Comparison of ENCODE assay signal across 10 cellular contexts in genomic region chr2:189336276-189336975, GRCh38.
"Had no signal": no experiment of that assay in that cellular context is flagged by ENCODE, and none has a peak within 500 bp of the region (broad histone marks: within the 10 kb centered on the region; RNA-seq: fewer than 3 reads in every experiment).

No MANE protein-coding gene starts in this region.

- H3K27me3 ChIP-seq: adrenal gland, neural progenitor cell had no signal

- H3K4me3 ChIP-seq: adrenal gland, neural progenitor cell had no signal

- DNase-seq: activated CD4-positive, alpha-beta T cell treated with anti-CD3 and anti-CD28 coated beads, Interleukin-2, amount 10 ng/mL, durations not matched to agents 7 days and 5 days; activated CD4-positive, CD25-positive, alpha-beta regulatory T cell; activated CD8-positive, alpha-beta memory T cell treated with anti-CD3 and anti-CD28 coated beads for 24 hours; activated naive CD4-positive, alpha-beta T cell treated with anti-CD3 and anti-CD28 coated beads, Interleukin-2, amount 10 ng/mL, durations not matched to agents 7 days and 5 days; adrenal gland; stimulated activated CD4-positive, alpha-beta T cell treated with anti-CD3 and anti-CD28 coated beads, Interleukin-1b, Interleukin-23, amount 100 ng/mL, for 48 hours; T-helper 17 cell; trophoblast cell had no signal

- H3K9ac ChIP-seq: neural progenitor cell had no signal

- H3K9me3 ChIP-seq: adrenal gland had no signal

- H3K4me2 ChIP-seq: neural progenitor cell had no signal

- H3K36me3 ChIP-seq: adrenal gland, neural progenitor cell had no signal

- ATAC-seq: stimulated activated memory B cell treated with anti-CD40 and anti-IgM and Interleukin-4, amounts not matched to agents 10 μg/mL and 1 μg/mL and 100 μg/mL, for 72 hours; T-helper 17 cell had no signal

- H3K4me1 ChIP-seq: adrenal gland, neural progenitor cell had no signal

- H3K27ac ChIP-seq: adrenal gland, neural progenitor cell had no signal

- H2AFZ ChIP-seq: neural progenitor cell had no signal
